ENCODE assay signal across 23 cellular contexts in genomic region chr2:138066139-138066806, GRCh38.
DNase-seq lines count a peak whose midpoint lies in the region; ATAC-seq, FAIRE-seq and TF ChIP-seq lines count a peak whose summit lies in the region.
"Had no signal": no experiment of that assay in that cellular context is flagged by ENCODE, and none has a peak within 500 bp of the region (broad histone marks: within the 10 kb centered on the region; RNA-seq: fewer than 3 reads in every experiment).

No MANE protein-coding gene starts in this region.

- no peak overlapping the region for H3K23ac ChIP-seq in H1 (ENCODE audit: insufficient read length)

- H2BK15ac ChIP-seq in H1 (ENCODE audit: low read length) = no peak overlapping the region

- no peak overlapping the region for H3K4me3 ChIP-seq in HepG2 (replicated peaks in 1 of 3; ENCODE audit: insufficient read depth in 1 of 3, low read depth in 2 of 3, low read length in 3 of 3)
- H3K4me3 ChIP-seq in right lobe of liver = no peak overlapping the region
- H3K4me3 ChIP-seq in H1 (ENCODE audit: extremely low read depth in 1 of 4, insufficient read depth in 2 of 4, low read depth in 3 of 4, low read length in 4 of 4) = no peak overlapping the region
- H3K4me3 ChIP-seq: A549; BLaER1 treated with 17β-estradiol and CSF1 and Interleukin-3, amounts not matched to agents 10 nM and 100 nM had no signal

- TF ChIP-seq POLR2A in HepG2 (IDR thresholded peaks at IDR 0.05; ENCODE audit: insufficient read depth in 1 of 2, low read depth in 2 of 2, low read length in 2 of 2) (no peak), right lobe of liver (IDR thresholded peaks at IDR 0.05) (no peak), H1 (IDR thresholded peaks at IDR 0.05; ENCODE audit: control extremely low read depth in 1 of 2, low read depth in 2 of 2, low read length in 2 of 2) (no peak)

- no peak overlapping the region for H4K5ac ChIP-seq in H1 (ENCODE audit: insufficient read length, low read depth, low read length)

- H3K27me3 Mint-ChIP-seq in WTC11 (ENCODE audit: low read depth) (peaks cover 9% of the 10 kb centered on the region), mesothelial cell of epicardium (ENCODE audit: low read depth) (no peaks in the 10 kb centered on the region)
- H3K27me3 Mint-ChIP-seq: CD4-positive, alpha-beta T cell had no signal

- H3K4me1 Mint-ChIP-seq in WTC11 = no peaks in the 10 kb centered on the region
- no peaks in the 10 kb centered on the region for H3K4me1 Mint-ChIP-seq in mesothelial cell of epicardium
- H3K4me1 Mint-ChIP-seq: B cell had no signal

- H2AK5ac ChIP-seq in H1 (ENCODE audit: low read depth, low read length) = no peak overlapping the region

- H3K27ac ChIP-seq in HepG2 (ENCODE audit: extremely low read length, insufficient read depth, low read length) = no peak overlapping the region
- H3K27ac ChIP-seq in right lobe of liver = no peak overlapping the region
- H3K27ac ChIP-seq in H1 (ENCODE audit: low read depth, low read length) = no peak overlapping the region
- H3K27ac ChIP-seq: 22Rv1; A549; BLaER1 treated with 17β-estradiol and CSF1 and Interleukin-3, amounts not matched to agents 10 nM and 100 nM; C4-2B had no signal

- TF ChIP-seq CTCF in HepG2 (CRISPR knock-in tag; IDR thresholded peaks at IDR 0.05) = no peak
- no peak for TF ChIP-seq CTCF in right lobe of liver (IDR thresholded peaks at IDR 0.05)
- TF ChIP-seq CTCF in WTC11 (IDR thresholded peaks at IDR 0.05) = no peak
- no peak for TF ChIP-seq CTCF in H1 (IDR thresholded peaks at IDR 0.05; ENCODE audit: control extremely low read depth in 1 of 3, insufficient read depth in 1 of 3, low read depth in 1 of 3, low read length in 3 of 3)
- no peak for TF ChIP-seq CTCF in mesothelial cell of epicardium (IDR thresholded peaks at IDR 0.05; ENCODE audit: unreplicated experiment)

- H3K27ac Mint-ChIP-seq in WTC11 (no peak overlapping the region), mesothelial cell of epicardium (no peak overlapping the region)
- H3K27ac Mint-ChIP-seq: B cell; CD4-positive, alpha-beta T cell; CD8-positive, alpha-beta T cell had no signal

- no peak for ATAC-seq in HepG2
- no peak for ATAC-seq in right lobe of liver
- no peak for ATAC-seq in WTC11
- ATAC-seq: A549; CD8-positive, alpha-beta T cell had no signal

- in situ Hi-C loops in HepG2 (cut with HindIII; ENCODE audit: extremely low pct_ligation_motif_present, low pct_unique_long_range_greater_than_20kb) = no loop called here

- POLR2A ChIA-PET in HepG2 (lab: Yijun Ruan, JAX) = no interaction called here
- POLR2A ChIA-PET in WTC11 (lab: Charles Lee) = no interaction called here
- POLR2A ChIA-PET in H1 (lab: Charles Lee; ENCODE audit: partially characterized antibody) = no interaction called here

- no peak overlapping the region for H2BK120ac ChIP-seq in H1 (replicated peaks; ENCODE audit: low read depth, low read length)

- WGBS in HepG2 (ENCODE audit: low lambda C conversion rate) = 62% methylated on average over 3 of the region's 3 CpGs
- WGBS in right lobe of liver (ENCODE audit: insufficient coverage, low coverage, low lambda C conversion rate, missing lambda C conversion rate) = 83% methylated on average over 3 of the region's 3 CpGs
- WGBS in H1 (ENCODE audit: extremely low coverage in 1 of 2, insufficient coverage in 1 of 2, insufficient read length in 1 of 2, insufficient replicate concordance in 2 of 2, low coverage in 1 of 2, low lambda C conversion rate in 2 of 2, missing lambda C conversion rate in 1 of 2), 2 experiments = 90% methylated on average over 3 of the region's 3 CpGs; no CpG with 5 or more reads in 1 of the 2 experiments

- no peaks in the 10 kb centered on the region for H3K27me3 ChIP-seq in HepG2 (ENCODE audit: control insufficient read depth in 1 of 2, insufficient read depth in 2 of 2, low read length in 2 of 2)
- no peaks in the 10 kb centered on the region for H3K27me3 ChIP-seq in right lobe of liver
- peaks cover 9 to 29% (median 22%) of the 10 kb centered on the region in 4 experiments for H3K27me3 ChIP-seq in H1 (replicated peaks in 1 of 4; ENCODE audit: control insufficient read depth in 3 of 4, extremely low read depth in 1 of 4, insufficient read depth in 3 of 4, low read length in 3 of 4)
- H3K27me3 ChIP-seq: BLaER1 treated with 17β-estradiol and CSF1 and Interleukin-3, amounts not matched to agents 10 nM and 100 nM had no signal

- H4K8ac ChIP-seq in H1 (ENCODE audit: extremely low read depth, insufficient read depth, low read length) = no peak overlapping the region

- H3K4me2 ChIP-seq in HepG2 (ENCODE audit: low read depth, low read length) (no peak overlapping the region), H1 (ENCODE audit: insufficient read depth in 1 of 2, low read depth in 2 of 2, low read length in 2 of 2) (no peak overlapping the region)
- H3K4me2 ChIP-seq: A549; BLaER1 treated with 17β-estradiol and CSF1 and Interleukin-3, amounts not matched to agents 10 nM and 100 nM had no signal

- no peaks in the 10 kb centered on the region for H3K36me3 ChIP-seq in HepG2 (replicated peaks in 1 of 2; ENCODE audit: control insufficient read depth in 1 of 2, insufficient read depth in 2 of 2, low read length in 2 of 2)
- H3K36me3 ChIP-seq in right lobe of liver = no peaks in the 10 kb centered on the region
- H3K36me3 ChIP-seq in H1 (ENCODE audit: control insufficient read depth in 2 of 4, insufficient read depth in 4 of 4, low read length in 3 of 4) = no peaks in the 10 kb centered on the region
- H3K36me3 ChIP-seq: BLaER1 treated with 17β-estradiol and CSF1 and Interleukin-3, amounts not matched to agents 10 nM and 100 nM had no signal

- H3K18ac ChIP-seq in H1 (ENCODE audit: extremely low read depth, low read length) = no peak overlapping the region

- no TSS peak for BruUV-seq in HepG2 (replicated peaks; lab: Mats Ljungman, UMichigan)

- DNase-seq in HepG2 (ENCODE audit: low spot score) (no peak), right lobe of liver (no peak), WTC11 (ENCODE audit: low spot score) (no peak), H1 (ENCODE audit: low read depth in 1 of 2, low spot score in 2 of 2) (no peak), dedifferentiated amniotic fluid mesenchymal stem cell (ENCODE audit: extremely low spot score) (no peak), RPMI8226 (no peak), mesothelial cell of epicardium (ENCODE audit: low spot score in 2 of 2, unreplicated experiment in 2 of 2) (no peak)
- DNase-seq: AML-193; Caco-2; Calu3; CD4-positive, alpha-beta T cell; CD8-positive, alpha-beta T cell; DMS79 treated with DMSO at 0.1 percent for 48 hours; GF-D8 had no signal

- no peak overlapping the region for H2BK5ac ChIP-seq in H1 (ENCODE audit: low read depth, low read length)

- H3K9me3 Mint-ChIP-seq in WTC11 = no peaks in the 10 kb centered on the region
- peaks cover 5% of the 10 kb centered on the region for H3K9me3 Mint-ChIP-seq in mesothelial cell of epicardium
- H3K9me3 Mint-ChIP-seq: CD8-positive, alpha-beta T cell had no signal

- TF ChIP-seq RAD21 in HepG2 (CRISPR knock-in tag; IDR thresholded peaks at IDR 0.05) = no peak
- TF ChIP-seq RAD21 in H1 (IDR thresholded peaks at IDR 0.05 in 1 of 2, conservative IDR thresholded peaks at IDR 0.05 in 1 of 2; ENCODE audit: low read depth in 2 of 2, low read length in 2 of 2) = no peak

- no peak overlapping the region for H2BK20ac ChIP-seq in H1 (ENCODE audit: low read length)

- H4K20me1 ChIP-seq in HepG2 (ENCODE audit: insufficient read depth, low read length) = no peaks in the 10 kb centered on the region
- no peaks in the 10 kb centered on the region for H4K20me1 ChIP-seq in H1 (replicated peaks in 1 of 2; ENCODE audit: control insufficient read depth in 1 of 2, insufficient read depth in 2 of 2, low read length in 2 of 2)
- H4K20me1 ChIP-seq: BLaER1 treated with 17β-estradiol and CSF1 and Interleukin-3, amounts not matched to agents 10 nM and 100 nM had no signal

- H3K4me3 Mint-ChIP-seq in WTC11 (no peak overlapping the region), mesothelial cell of epicardium (no peak overlapping the region)
- H3K4me3 Mint-ChIP-seq: B cell; CD4-positive, alpha-beta T cell; CD8-positive, alpha-beta T cell had no signal

- no peak overlapping the region for H3K14ac ChIP-seq in H1 (ENCODE audit: insufficient read length)

- FAIRE-seq in HepG2 (lab: Jason Lieb, UNC) (no peak), H1 (lab: Jason Lieb, UNC) (no peak)
- FAIRE-seq: A549, D721Med, G401.6, GM12891, GM18507 had no signal

- H3K36me3 Mint-ChIP-seq in WTC11 (no peaks in the 10 kb centered on the region), mesothelial cell of epicardium (no peaks in the 10 kb centered on the region)
- H3K36me3 Mint-ChIP-seq: CD8-positive, alpha-beta T cell had no signal

- no peak overlapping the region for H3K56ac ChIP-seq in H1 (replicated peaks; ENCODE audit: insufficient read length, low read depth, low read length)

- no peaks in the 10 kb centered on the region for H3K23me2 ChIP-seq in H1 (ENCODE audit: low read depth, low read length)

- H3K4me1 ChIP-seq in HepG2 (ENCODE audit: insufficient read depth, low read length) (peaks cover 13% of the 10 kb centered on the region), right lobe of liver (no peaks in the 10 kb centered on the region), H1 (replicated peaks in 1 of 4; ENCODE audit: control insufficient read depth in 3 of 4, insufficient read depth in 4 of 4, low read length in 3 of 4) (no peaks in the 10 kb centered on the region)

- H4K91ac ChIP-seq in H1 (replicated peaks; ENCODE audit: insufficient read length, low read length) = no peak overlapping the region

- H2BK12ac ChIP-seq in H1 (ENCODE audit: low read depth, low read length) = no peak overlapping the region

- H3K9ac ChIP-seq in HepG2 (ENCODE audit: insufficient read depth, low read depth, low read length) (no peak overlapping the region), H1 (replicated peaks in 1 of 4; ENCODE audit: extremely low read depth in 1 of 4, low read depth in 3 of 4, low read length in 3 of 4) (no peak overlapping the region)
- H3K9ac ChIP-seq: BLaER1 treated with 17β-estradiol and CSF1 and Interleukin-3, amounts not matched to agents 10 nM and 100 nM had no signal

- H3K79me2 ChIP-seq in HepG2 (ENCODE audit: insufficient read depth, low read length) (no peaks in the 10 kb centered on the region), H1 (ENCODE audit: control insufficient read depth in 1 of 2, insufficient read depth in 2 of 2, low read length in 2 of 2) (no peaks in the 10 kb centered on the region)

- H3K79me1 ChIP-seq in H1 (ENCODE audit: low read depth, low read length) = no peaks in the 10 kb centered on the region

- H3K9me3 ChIP-seq in HepG2 (ENCODE audit: low read length) (no peaks in the 10 kb centered on the region), right lobe of liver (no peaks in the 10 kb centered on the region), H1 (ENCODE audit: insufficient read depth in 2 of 2, low read depth in 1 of 2, low read length in 1 of 2) (no peaks in the 10 kb centered on the region)
- H3K9me3 ChIP-seq: BLaER1 treated with 17β-estradiol and CSF1 and Interleukin-3, amounts not matched to agents 10 nM and 100 nM; Caco-2 had no signal

- intact Hi-C loops in HepG2 (cut with micrococcal nuclease; ENCODE audit: unreplicated experiment) (no loop called here), right lobe of liver (cut with DNase I) (no loop called here)

- CTCF ChIA-PET in HepG2 (lab: Yijun Ruan, JAX; ENCODE audit: low intra/inter-chr PET ratio, low total read pairs) = no interaction called here
- CTCF ChIA-PET in WTC11 (lab: Charles Lee) = no interaction called here
- CTCF ChIA-PET in H1 (lab: Charles Lee; ENCODE audit: partially characterized antibody) = interaction anchor here (1.0 to 1.3 kb wide), 3 partner anchors 14 to 119 kb away, joined by 3 to 4 read pairs (median 3); no protein-coding TSS in a partner anchor

- H2AFZ ChIP-seq in HepG2 (ENCODE audit: low read length) (no peak overlapping the region), H1 (ENCODE audit: low read length) (no peak overlapping the region)

- no peak overlapping the region for H3K4ac ChIP-seq in H1 (replicated peaks; ENCODE audit: insufficient read length, low read depth, low read length)

- TF ChIP-seq EP300 in HepG2 (IDR thresholded peaks at IDR 0.05; ENCODE audit: low read depth in 2 of 2, low read length in 2 of 2) (no peak), HepG2 (CRISPR knock-in tag; IDR thresholded peaks at IDR 0.05; ENCODE audit: borderline replicate concordance) (no peak), H1 (IDR thresholded peaks at IDR 0.05; ENCODE audit: borderline replicate concordance in 1 of 2, low read depth in 2 of 2, low read length in 2 of 2) (no peak)

Comparison
In these comparisons a context has a peak if more than half of its experiments do, and no peak if none do; other contexts are left out.
1. Of the 50 proteins assayed by ChIP-seq in both HepG2 and WTC11: peak only in HepG2: none; only in WTC11: USF2; in both: none; in neither: 49.